Comparison of ENCODE assay signal across 30 cellular contexts in genomic region chr12:109872-110271, GRCh38. TPM values are rescaled to one million over a fixed set of nuclear protein-coding genes. Genes with fewer than 3 reads are reported as not detected.
DNase-seq lines count a peak whose midpoint lies in the region; ATAC-seq, FAIRE-seq and TF ChIP-seq lines count a peak whose summit lies in the region.
"Had no signal": no experiment of that assay in that cellular context is flagged by ENCODE, and none has a peak within 500 bp of the region (broad histone marks: within the 10 kb centered on the region; RNA-seq: fewer than 3 reads in every experiment).

No MANE protein-coding gene starts in this region.

- no peak overlapping the region for H3K4me3 ChIP-seq in HEK293 (ENCODE audit: low read depth, low read length)
- no peak overlapping the region for H3K4me3 ChIP-seq in K562
- no peak overlapping the region for H3K4me3 ChIP-seq in CD8-positive, alpha-beta memory T cell (ENCODE audit: low read length)
- H3K4me3 ChIP-seq: lung, SJCRH30, uterus had no signal

- no peaks in the 10 kb centered on the region for H3K36me3 Mint-ChIP-seq in CD14-positive monocyte
- no peaks in the 10 kb centered on the region for H3K36me3 Mint-ChIP-seq in nephron (ENCODE audit: low read depth)
- H3K36me3 Mint-ChIP-seq in CD8-positive, alpha-beta memory T cell = no peaks in the 10 kb centered on the region
- H3K36me3 Mint-ChIP-seq: activated naive CD4-positive, alpha-beta T cell treated with anti-CD3 and anti-CD28 coated beads, Interleukin-2, amount 10 ng/mL, durations not matched to agents 7 days and 5 days; T-cell had no signal

- peaks cover 6 to 11% (median 7%) of the 10 kb centered on the region in 3 donors for H3K27me3 Mint-ChIP-seq in CD14-positive monocyte (ENCODE audit: low read depth in 3 of 3)
- peaks cover 4% of the 10 kb centered on the region for H3K27me3 Mint-ChIP-seq in nephron (ENCODE audit: low read depth)
- H3K27me3 Mint-ChIP-seq in CD8-positive, alpha-beta memory T cell = peaks cover 32 to 48% of the 10 kb centered on the region in 2 donors

- in situ Hi-C loops in K562 (cut with MboI) = no loop called here

- H3K27ac ChIP-seq in HEK293 (ENCODE audit: extremely low read depth, low read depth, low read length) (no peak overlapping the region), K562 (ENCODE audit: extremely low read depth, low read depth, low read length) (peak overlapping the region; percentile 45; the same call in 1 of the 3 replicates)
- H3K27ac ChIP-seq in CD8-positive, alpha-beta memory T cell (ENCODE audit: low read depth, low read length) = no peak overlapping the region
- H3K27ac ChIP-seq: SJCRH30, uterus had no signal

- FAIRE-seq in K562 (lab: Jason Lieb, UNC) = no peak
- FAIRE-seq: GM18507, RCC 7860, small intestine had no signal

- no peaks in the 10 kb centered on the region for H3K9me1 ChIP-seq in K562 (ENCODE audit: control insufficient read depth, insufficient read depth, low read length)

- no peak overlapping the region for H3K4me2 ChIP-seq in K562 (ENCODE audit: insufficient read depth, low read length)

- no peak for TF ChIP-seq EP300 in K562 (IDR thresholded peaks at IDR 0.05; ENCODE audit: low read length)

- POLR2A ChIA-PET in HEK293 (lab: Yijun Ruan, JAX) (no interaction called here), K562 (lab: Yijun Ruan, JAX) (interaction anchor here (0.5 to 1.1 kb wide), 3 partner anchors 15 to 831 kb away, joined by 3 read pairs; no protein-coding TSS in a partner anchor)
- POLR2A ChIA-PET in CD8-positive, alpha-beta memory T cell (lab: Charles Lee) = no interaction called here

- no peaks in the 10 kb centered on the region for H3K27me3 ChIP-seq in K562 (ENCODE audit: control insufficient read depth in 2 of 2, insufficient read depth in 2 of 2, low read length in 2 of 2)
- H3K27me3 ChIP-seq in CD8-positive, alpha-beta memory T cell (ENCODE audit: insufficient read depth, low read length, poor library complexity, severe bottlenecking) = no peaks in the 10 kb centered on the region
- H3K27me3 ChIP-seq: uterus had no signal

- H3K4me3 Mint-ChIP-seq in CD14-positive monocyte (peak overlapping the region; percentile 67 to 94), nephron (peak overlapping the region in 2 of 3 experiments; percentile 2 to 6)
- H3K4me3 Mint-ChIP-seq in CD8-positive, alpha-beta memory T cell = no peak overlapping the region
- H3K4me3 Mint-ChIP-seq: activated naive CD4-positive, alpha-beta T cell treated with anti-CD3 and anti-CD28 coated beads, Interleukin-2, amount 10 ng/mL, durations not matched to agents 7 days and 5 days; activated T-cell treated with anti-CD3 and anti-CD28 coated beads, Interleukin-2, amount 50 U/mL, for 4 hours; T-cell had no signal

- intact Hi-C loops in CD14-positive monocyte (cut with micrococcal nuclease) = loop anchor here in 1 of 2 donors (5.0 kb wide), 1 partner anchor 42 kb away; no protein-coding TSS in a partner anchor
- intact Hi-C loops in K562 (cut with micrococcal nuclease) = no loop called here

- H4K20me1 ChIP-seq in K562 (replicated peaks; ENCODE audit: control insufficient read depth, insufficient read depth, low read length) = no peaks in the 10 kb centered on the region

- no peak for ATAC-seq in K562
- ATAC-seq: activated T-cell treated with anti-CD3 and anti-CD28 coated beads, Interleukin-2, amount 50 U/mL, for 4 hours; T-cell had no signal

- peak overlapping the region in 1 of 2 experiments; percentile 13; a peak in 3 of 4 replicates for H3K9ac ChIP-seq in K562 (ENCODE audit: insufficient read depth in 1 of 2, low read depth in 2 of 2, low read length in 2 of 2)

- DNase-seq in CD14-positive monocyte (ENCODE audit: low spot score) = no peak
- DNase-seq in K562 (ENCODE audit: extremely low read depth in 1 of 4, low spot score in 3 of 4) = peak in 1 of 4 experiments; percentile 30
- no peak for DNase-seq in SW 1271 (lab: John Stamatoyannopoulos, UW)
- no peak for DNase-seq in NCI-H2196 (lab: John Stamatoyannopoulos, UW; ENCODE audit: unreplicated experiment)
- no peak for DNase-seq in CD8-positive, alpha-beta memory T cell
- DNase-seq: activated CD4-positive, alpha-beta T cell treated with anti-CD3 and anti-CD28 coated beads for 1 hour; activated naive CD4-positive, alpha-beta T cell treated with anti-CD3 and anti-CD28 coated beads, Interleukin-2, amount 10 ng/mL, durations not matched to agents 7 days and 5 days; activated T-cell treated with anti-CD3 and anti-CD28 coated beads, Interleukin-2, amount 50 U/mL, for 4 hours; aorta; DMS 273 treated with DMSO at 0.1 percent for 48 hours; Karpas-422; kidney glomerular epithelial cell; NCI-H1694 treated with DMSO at 0.1 percent for 48 hours; NCI-H2171; NCI-H524 treated with DMSO at 0.1 percent for 48 hours; NK-92 treated with Interleukin-12 subunit alpha and Interleukin-12 subunit beta, amount 100 ng/mL, for 24 hours; occipital lobe; SJCRH30; small intestine; stimulated activated CD4-positive, alpha-beta T cell treated with anti-CD3 and anti-CD28 coated beads, Interleukin-2, amount 100 ng/mL, for 24 hours; T-cell; uterus had no signal

- H3K79me2 ChIP-seq in K562 (ENCODE audit: control insufficient read depth, insufficient read depth, low read length) = no peaks in the 10 kb centered on the region

- whole genome bisulfite sequencing in K562 (ENCODE audit: insufficient coverage, low coverage, missing lambda C conversion rate) = 0% methylated on average over 2 of the region's 3 CpGs

- no TSS peak for BruUV-seq in K562 (replicated peaks; lab: Mats Ljungman, UMichigan)

- H3K27ac Mint-ChIP-seq in CD14-positive monocyte (peak overlapping the region; percentile 13 to 97 (median 70)), nephron (peak overlapping the region; percentile 89 to 93 (median 91))
- H3K27ac Mint-ChIP-seq in CD8-positive, alpha-beta memory T cell = no peak overlapping the region
- H3K27ac Mint-ChIP-seq: activated naive CD4-positive, alpha-beta T cell treated with anti-CD3 and anti-CD28 coated beads, Interleukin-2, amount 10 ng/mL, durations not matched to agents 7 days and 5 days; T-cell had no signal

- H3K9me3 Mint-ChIP-seq in CD14-positive monocyte = peaks cover 0 to 1% (median 0%) of the 10 kb centered on the region in 7 donors
- H3K9me3 Mint-ChIP-seq in nephron = no peaks in the 10 kb centered on the region
- no peaks in the 10 kb centered on the region for H3K9me3 Mint-ChIP-seq in CD8-positive, alpha-beta memory T cell
- H3K9me3 Mint-ChIP-seq: activated naive CD4-positive, alpha-beta T cell treated with anti-CD3 and anti-CD28 coated beads, Interleukin-2, amount 10 ng/mL, durations not matched to agents 7 days and 5 days; activated T-cell treated with anti-CD3 and anti-CD28 coated beads, Interleukin-2, amount 50 U/mL, for 4 hours; T-cell had no signal

- H3K4me1 ChIP-seq in HEK293 (ENCODE audit: control insufficient read depth, insufficient read depth, low read length) (peaks cover 6% of the 10 kb centered on the region), K562 (replicated peaks in 1 of 2; ENCODE audit: control insufficient read depth in 2 of 2, insufficient read depth in 2 of 2, low read length in 2 of 2) (peaks cover 13 to 45% of the 10 kb centered on the region in 2 experiments; a peak in 4 of 5 replicates)
- peaks cover 8% of the 10 kb centered on the region for H3K4me1 ChIP-seq in CD8-positive, alpha-beta memory T cell (ENCODE audit: insufficient read depth, low read length)
- H3K4me1 ChIP-seq: uterus had no signal

- H2AFZ ChIP-seq in K562 (ENCODE audit: low read depth, low read length) = peak overlapping the region; percentile 81

- H3K4me1 Mint-ChIP-seq in CD14-positive monocyte (peaks cover 40% of the 10 kb centered on the region), nephron (peaks cover 80% of the 10 kb centered on the region)
- H3K4me1 Mint-ChIP-seq in CD8-positive, alpha-beta memory T cell = peaks cover 0 to 7% (median 6%) of the 10 kb centered on the region in 3 donors

- H3K9me3 ChIP-seq in HEK293 (ENCODE audit: control insufficient read depth, insufficient read depth, low read depth, low read length) (no peaks in the 10 kb centered on the region), K562 (replicated peaks; ENCODE audit: control insufficient read depth, insufficient read depth, low read depth, low read length) (no peaks in the 10 kb centered on the region)
- H3K9me3 ChIP-seq in CD8-positive, alpha-beta memory T cell (ENCODE audit: low read length) = no peaks in the 10 kb centered on the region
- H3K9me3 ChIP-seq: SJCRH30, uterus had no signal

- no peak for TF ChIP-seq RAD21 in K562 (CRISPR knock-in tag; conservative IDR thresholded peaks at IDR 0.05 in 1 of 2, IDR thresholded peaks at IDR 0.05 in 1 of 2)

- CTCF ChIA-PET in HEK293 (lab: Yijun Ruan, JAX) = interaction anchor here (0.8 kb wide), 1 partner anchor 11 kb away, joined by 4 read pairs; no protein-coding TSS in a partner anchor
- CTCF ChIA-PET in K562 (lab: Yijun Ruan, JAX; ENCODE audit: low intra/inter-chr PET ratio) = no interaction called here
- CTCF ChIA-PET in CD8-positive, alpha-beta memory T cell (lab: Charles Lee) = no interaction called here

- TF ChIP-seq CTCF in CD14-positive monocyte (IDR thresholded peaks at IDR 0.05) = no peak
- no peak for TF ChIP-seq CTCF in HEK293 (tag by site-specific recombination; IDR thresholded peaks at IDR 0.05)
- TF ChIP-seq CTCF in K562 (IDR thresholded peaks at IDR 0.05 in 2 of 3, conservative IDR thresholded peaks at IDR 0.05 in 1 of 3; ENCODE audit: insufficient read depth in 2 of 3, low read depth in 1 of 3, low read length in 3 of 3) = no peak
- TF ChIP-seq CTCF in nephron (IDR thresholded peaks at IDR 0.05; ENCODE audit: unreplicated experiment in 3 of 3) = no peak

- TF ChIP-seq POLR2A in K562 (conservative IDR thresholded peaks at IDR 0.05) = no peak

- H3K36me3 ChIP-seq in HEK293 (ENCODE audit: control insufficient read depth in 2 of 2, insufficient read depth in 1 of 2, low read length in 2 of 2) (no peaks in the 10 kb centered on the region), K562 (ENCODE audit: control insufficient read depth, insufficient read depth, low read length) (no peaks in the 10 kb centered on the region)
- H3K36me3 ChIP-seq in CD8-positive, alpha-beta memory T cell (ENCODE audit: insufficient read depth, low read length) = no peaks in the 10 kb centered on the region
- H3K36me3 ChIP-seq: SJCRH30, uterus had no signal

RNA-seq across cellular contexts. Expression of gene IQSEC3, which starts 43.3 kb away (rescaled TPM):
- polyA plus RNA-seq in CD14-positive monocyte (not detected), K562 (2011; rRNA removed) (0.11 and 0.25 TPM in 2 replicates), K562 (2014; fragmentation: Illumina TruSeq; extraction: Trizol) (0.04 TPM in 1 of 2 replicates, not detected in the other), K562 (2014; fragmentation: Nextera tagmentation; extraction: Ambion mirVana) (not detected), K562 (2014; rRNA removed) (0.04 and 0.15 TPM in 2 replicates)
- total RNA-seq in K562 (2011; cell fraction: chromatin; rRNA removed; ENCODE audit: low replicate concordance) = 0.25 and 0.62 TPM in 2 replicates
- total RNA-seq in K562 (2011; cell fraction: nucleolus; rRNA removed) = 0.39 and 0.50 TPM in 2 replicates
- total RNA-seq in K562 (2011; cell fraction: nucleoplasm; rRNA removed) = 0.23 and 0.37 TPM in 2 replicates
- total RNA-seq in K562 (2014; rRNA removed) (0.04 and 0.14 TPM in 2 replicates), K562 (2014; rRNA removed; fragmentation: Illumina TruSeq; extraction: Trizol) (not detected in 2 replicates), K562 (2015; rRNA removed; fragmentation: Illumina TruSeq; extraction: Trizol) (under 0.01 and 0.04 TPM in 2 replicates), K562 (2021) (0.07 and 0.11 TPM in 2 replicates)
- polyA plus RNA-seq in K562 (2011; cell fraction: cytosol; rRNA removed) = 0.04 and 0.24 TPM in 2 replicates
- 0.63 and 1.0 TPM in 2 replicates for polyA plus RNA-seq in K562 (2011; cell fraction: nucleus; rRNA removed)
- 0.09 and 0.14 TPM in 2 replicates for polyA plus RNA-seq in K562 (2012)
- polyA minus RNA-seq in K562 (2011; rRNA and poly(A)+ RNA removed) = 0.07 TPM in 1 of 2 replicates, not detected in the other
- 0.38 TPM in 1 of 2 replicates, not detected in the other for polyA minus RNA-seq in K562 (2011; cell fraction: cytosol; rRNA and poly(A)+ RNA removed)
- polyA minus RNA-seq in K562 (2011; cell fraction: nucleus; rRNA and poly(A)+ RNA removed) = 0.40 and 0.56 TPM in 2 replicates
- total RNA-seq in CD8-positive, alpha-beta memory T cell = under 1 TPM; 0.53 to 0.88 TPM
- not detected for polyA plus RNA-seq in CD8-positive, alpha-beta memory T cell
- total RNA-seq: G401, H4, HT1080, SJCRH30 had no signal

Comparison
In these comparisons a context has a peak if more than half of its experiments do, and no peak if none do; other contexts are left out.
1. H3K27ac Mint-ChIP-seq: peak in CD14-positive monocyte (7 of 7) and nephron (3 of 3); none in CD8-positive, alpha-beta memory T cell (0 of 8).
2. H3K4me3 Mint-ChIP-seq: peak in CD14-positive monocyte (2 of 2) and nephron (2 of 3); none in CD8-positive, alpha-beta memory T cell (0 of 7).